ENCODE assay signal across 24 cellular contexts in genomic region chr4:16293205-16293860, GRCh38.
A peak's percentile ranks its signal among the peaks of the same experiment; 100 is the strongest.
DNase-seq lines count a peak whose midpoint lies in the region; ATAC-seq and TF ChIP-seq lines count a peak whose summit lies in the region.
"Had no signal": no experiment of that assay in that cellular context is flagged by ENCODE, and none has a peak within 500 bp of the region (broad histone marks: within the 10 kb centered on the region; RNA-seq: fewer than 3 reads in every experiment).

No MANE protein-coding gene starts in this region.

- DNase-seq in A673 (ENCODE audit: low spot score) (peak; percentile 14), CMK (ENCODE audit: low read depth) (peak; percentile 20), UCSD-AML1 (lab: John Stamatoyannopoulos, UW; ENCODE audit: unreplicated experiment) (peak; percentile 16), mesendoderm (peak; percentile 70), NCI-H526 (lab: John Stamatoyannopoulos, UW) (no peak)
- DNase-seq in T-helper 2 cell treated with Interferon-gamma antibody and Interleukin-4, amounts not matched to agents 5 μg/mL and 100 μg/mL, for 36 hours (ENCODE audit: low spot score) = no peak
- no peak for DNase-seq in activated naive CD8-positive, alpha-beta T cell treated with anti-CD3 and anti-CD28 coated beads, Interleukin-2, amount 50 U/mL, for 24 hours
- DNase-seq: Calu3; CD8-positive, alpha-beta T cell; DMS79 treated with DMSO at 0.1 percent for 48 hours; GF-D8; HCEC 1CT; Kasumi-1; MV-4-11; NCI-H2029; NCI-H446 treated with DMSO at 0.1 percent for 48 hours; NCI-H526 treated with DMSO at 0.1 percent for 48 hours; NK-92 treated with Interleukin-12 subunit alpha and Interleukin-12 subunit beta, amount 100 ng/mL, for 24 hours; Right ventricle myocardium superior; RPMI8226 had no signal

- H3K4me3 ChIP-seq in A673 (ENCODE audit: low read depth, low read length, poor library complexity, severe bottlenecking) (no peak overlapping the region), mesendoderm (ENCODE audit: low read length) (no peak overlapping the region)
- H3K4me3 ChIP-seq: SJSA1 had no signal

- H2BK15ac ChIP-seq in mesendoderm (replicated peaks; ENCODE audit: low read depth) = no peak overlapping the region

- no peak overlapping the region for H3K56ac ChIP-seq in mesendoderm (ENCODE audit: low read length)

- H2AK5ac ChIP-seq in mesendoderm (ENCODE audit: low read length) = no peak overlapping the region

- H3K27ac Mint-ChIP-seq in T-helper 2 cell treated with Interferon-gamma antibody and Interleukin-4, amounts not matched to agents 5 μg/mL and 100 μg/mL, for 36 hours = no peak overlapping the region
- H3K27ac Mint-ChIP-seq in activated naive CD8-positive, alpha-beta T cell treated with anti-CD3 and anti-CD28 coated beads, Interleukin-2, amount 50 U/mL, for 24 hours = no peak overlapping the region
- H3K27ac Mint-ChIP-seq: B cell; CD8-positive, alpha-beta T cell had no signal

- H2BK120ac ChIP-seq in mesendoderm (ENCODE audit: low read depth, low read length) = no peak overlapping the region

- H3K27ac ChIP-seq in A673 (ENCODE audit: low read depth, low read length, poor library complexity, severe bottlenecking) = no peak overlapping the region
- no peak overlapping the region for H3K27ac ChIP-seq in mesendoderm (ENCODE audit: low read depth, low read length)
- H3K27ac ChIP-seq: C4-2B, HL-60, SJSA1 had no signal

- no peak overlapping the region for H3K4ac ChIP-seq in mesendoderm (ENCODE audit: low read depth, low read length)

- no CpG with 5 or more reads among the region's 2 CpGs for WGBS in mesendoderm (ENCODE audit: extremely low coverage, insufficient coverage, low lambda C conversion rate)

- no peak overlapping the region for H3K4me2 ChIP-seq in mesendoderm (ENCODE audit: low read length)

- H4K5ac ChIP-seq in mesendoderm (ENCODE audit: low read length) = no peak overlapping the region

- BruUV-seq in A673 (replicated peaks; lab: Mats Ljungman, UMichigan) = no TSS peak

- H3K79me1 ChIP-seq in mesendoderm (ENCODE audit: low read length) = no peaks in the 10 kb centered on the region

- no peak for TF ChIP-seq CTCF in A673 (conservative IDR thresholded peaks at IDR 0.05; ENCODE audit: low read depth, low read length)

- POLR2A ChIA-PET in A673 (lab: Charles Lee; ENCODE audit: low non-redundant PET) = no interaction called here

- H3K4me1 Mint-ChIP-seq in T-helper 2 cell treated with Interferon-gamma antibody and Interleukin-4, amounts not matched to agents 5 μg/mL and 100 μg/mL, for 36 hours (ENCODE audit: low read depth) = peaks cover 4% of the 10 kb centered on the region
- H3K4me1 Mint-ChIP-seq in activated naive CD8-positive, alpha-beta T cell treated with anti-CD3 and anti-CD28 coated beads, Interleukin-2, amount 50 U/mL, for 24 hours = peaks cover 2% of the 10 kb centered on the region

- no peak overlapping the region for H3K4me3 Mint-ChIP-seq in T-helper 2 cell treated with Interferon-gamma antibody and Interleukin-4, amounts not matched to agents 5 μg/mL and 100 μg/mL, for 36 hours
- no peak overlapping the region for H3K4me3 Mint-ChIP-seq in activated naive CD8-positive, alpha-beta T cell treated with anti-CD3 and anti-CD28 coated beads, Interleukin-2, amount 50 U/mL, for 24 hours
- H3K4me3 Mint-ChIP-seq: B cell; CD8-positive, alpha-beta T cell had no signal

- intact Hi-C loops in A673 (cut with micrococcal nuclease; ENCODE audit: unreplicated experiment) = loop anchor here (5.0 to 10.0 kb wide), 5 partner anchors 89 to 1179 kb away; no protein-coding TSS in a partner anchor

- H3K27me3 Mint-ChIP-seq in T-helper 2 cell treated with Interferon-gamma antibody and Interleukin-4, amounts not matched to agents 5 μg/mL and 100 μg/mL, for 36 hours (ENCODE audit: low read depth) = no peaks in the 10 kb centered on the region
- H3K27me3 Mint-ChIP-seq in activated naive CD8-positive, alpha-beta T cell treated with anti-CD3 and anti-CD28 coated beads, Interleukin-2, amount 50 U/mL, for 24 hours = peaks cover 7% of the 10 kb centered on the region
- H3K27me3 Mint-ChIP-seq: B cell had no signal

- no peaks in the 10 kb centered on the region for H3K79me2 ChIP-seq in mesendoderm (ENCODE audit: control insufficient read depth, insufficient read depth, low read length)

- no peak overlapping the region for H3K18ac ChIP-seq in mesendoderm (ENCODE audit: low read length)

- peaks cover 4% of the 10 kb centered on the region for H3K9me3 ChIP-seq in A673 (ENCODE audit: low read depth, low read length, poor library complexity, severe bottlenecking)
- H3K9me3 ChIP-seq: SJSA1 had no signal

- H3K27me3 ChIP-seq in A673 (replicated peaks; ENCODE audit: insufficient read depth, low read depth, low read length, poor library complexity) (no peaks in the 10 kb centered on the region), mesendoderm (ENCODE audit: insufficient read depth, low read length, poor library complexity) (no peaks in the 10 kb centered on the region)
- H3K27me3 ChIP-seq: SJSA1 had no signal

- H3K36me3 Mint-ChIP-seq in T-helper 2 cell treated with Interferon-gamma antibody and Interleukin-4, amounts not matched to agents 5 μg/mL and 100 μg/mL, for 36 hours (ENCODE audit: low read depth) = no peaks in the 10 kb centered on the region
- H3K36me3 Mint-ChIP-seq in activated naive CD8-positive, alpha-beta T cell treated with anti-CD3 and anti-CD28 coated beads, Interleukin-2, amount 50 U/mL, for 24 hours (ENCODE audit: low read depth) = no peaks in the 10 kb centered on the region
- H3K36me3 Mint-ChIP-seq: CD8-positive, alpha-beta T cell had no signal

- ATAC-seq in activated naive CD8-positive, alpha-beta T cell treated with anti-CD3 and anti-CD28 coated beads, Interleukin-2, amount 50 U/mL, for 24 hours = no peak
- ATAC-seq: CD8-positive, alpha-beta T cell had no signal

- H4K8ac ChIP-seq in mesendoderm (ENCODE audit: low read depth, low read length) = no peak overlapping the region

- CTCF ChIA-PET in A673 (lab: Charles Lee) = no interaction called here

- H3K36me3 ChIP-seq in A673 (ENCODE audit: insufficient read depth, low read length, poor library complexity, severe bottlenecking) = no peaks in the 10 kb centered on the region
- H3K36me3 ChIP-seq in mesendoderm (ENCODE audit: control insufficient read depth, insufficient read depth, low read length) = no peaks in the 10 kb centered on the region
- H3K36me3 ChIP-seq: SJSA1 had no signal

- H3K9ac ChIP-seq in mesendoderm (ENCODE audit: low read length) = no peak overlapping the region

- H3K9me3 Mint-ChIP-seq in T-helper 2 cell treated with Interferon-gamma antibody and Interleukin-4, amounts not matched to agents 5 μg/mL and 100 μg/mL, for 36 hours = no peaks in the 10 kb centered on the region
- H3K9me3 Mint-ChIP-seq in activated naive CD8-positive, alpha-beta T cell treated with anti-CD3 and anti-CD28 coated beads, Interleukin-2, amount 50 U/mL, for 24 hours = no peaks in the 10 kb centered on the region
- H3K9me3 Mint-ChIP-seq: CD8-positive, alpha-beta T cell had no signal

- H3K23ac ChIP-seq in mesendoderm (ENCODE audit: low read length) = no peak overlapping the region

- H3K4me1 ChIP-seq in A673 (ENCODE audit: insufficient read depth, low read length, poor library complexity, severe bottlenecking) = peaks cover 23% of the 10 kb centered on the region
- peaks cover 4% of the 10 kb centered on the region for H3K4me1 ChIP-seq in mesendoderm (ENCODE audit: control insufficient read depth, low read depth, low read length)
- H3K4me1 ChIP-seq: SJSA1 had no signal

- H2BK5ac ChIP-seq in mesendoderm (ENCODE audit: low read length) = no peak overlapping the region

Comparison
In these comparisons a context has a peak if more than half of its experiments do, and no peak if none do; other contexts are left out.
1. DNase-seq: peak in A673 (single experiment), CMK (single experiment), UCSD-AML1 (single experiment) and mesendoderm (single experiment); none in NCI-H526 (0 of 2), T-helper 2 cell treated with Interferon-gamma antibody and Interleukin-4, amounts not matched to agents 5 μg/mL and 100 μg/mL, for 36 hours (single experiment) and activated naive CD8-positive, alpha-beta T cell treated with anti-CD3 and anti-CD28 coated beads, Interleukin-2, amount 50 U/mL, for 24 hours (single experiment).